8 cellular contexts compared by ENCODE assay signal in genomic region chr15:94412979-94413741, GRCh38.
DNase-seq lines count a peak whose midpoint lies in the region; ATAC-seq, FAIRE-seq and TF ChIP-seq lines count a peak whose summit lies in the region.

No MANE protein-coding gene starts in this region.

- no peaks in the 10 kb centered on the region for H3K79me2 ChIP-seq in KMS-11 (ENCODE audit: insufficient read depth, low read depth)

- TF ChIP-seq CTCF in left ventricle myocardium inferior (IDR thresholded peaks at IDR 0.05; ENCODE audit: borderline replicate concordance) (peak; percentile 56), KMS-11 (conservative IDR thresholded peaks at IDR 0.05; ENCODE audit: low read depth, low read length) (peak; percentile 74), adrenal gland (IDR thresholded peaks at IDR 0.05) (peak; percentile 11 to 51 (median 30)), liver (IDR thresholded peaks at IDR 0.05; ENCODE audit: low read depth, low read length, missing input control) (peak; percentile 29)

- H3K27me3 ChIP-seq in left ventricle myocardium inferior (ENCODE audit: low read depth) (peaks cover 30% of the 10 kb centered on the region), KMS-11 (ENCODE audit: insufficient read depth, low read depth) (no peaks in the 10 kb centered on the region), adrenal gland (no peaks in the 10 kb centered on the region), liver (ENCODE audit: control insufficient read depth in 4 of 4, insufficient read depth in 4 of 4, low read length in 3 of 4) (peaks cover 0 to 2% (median 0%) of the 10 kb centered on the region in 4 donors)

- no peak overlapping the region for H3K9ac ChIP-seq in KMS-11
- H3K9ac ChIP-seq in liver (ENCODE audit: low read depth in 1 of 2, low read length in 2 of 2) = no peak overlapping the region

- H3K9me3 ChIP-seq in left ventricle myocardium inferior (replicated peaks) (no peaks in the 10 kb centered on the region), adrenal gland (replicated peaks in 1 of 3) (no peaks in the 10 kb centered on the region), liver (ENCODE audit: control insufficient read depth in 4 of 4, low read length in 3 of 4) (no peaks in the 10 kb centered on the region)

- H2AFZ ChIP-seq in KMS-11 (ENCODE audit: low read depth) = no peak overlapping the region

- no peak for ATAC-seq in left cardiac atrium

- H3K4me2 ChIP-seq in KMS-11 = no peak overlapping the region

- no peaks in the 10 kb centered on the region for H4K20me1 ChIP-seq in KMS-11 (ENCODE audit: insufficient read depth)

- H3K27ac ChIP-seq in left ventricle myocardium inferior (replicated peaks) (no peak overlapping the region), KMS-11 (no peak overlapping the region), adrenal gland (no peak overlapping the region), liver (ENCODE audit: low read depth in 1 of 2, low read length in 2 of 2) (no peak overlapping the region)

- TF ChIP-seq RAD21 in liver (IDR thresholded peaks at IDR 0.05) = peak; percentile 57 to 63

- intact Hi-C loops in left ventricle myocardium inferior (cut with micrococcal nuclease) = no loop called here
- intact Hi-C loops in left cardiac atrium (cut with DNase I) = no loop called here
- intact Hi-C loops in adrenal gland (cut with DNase I) = no loop called here

- FAIRE-seq in HTR-8/SVneo (lab: Jason Lieb, UNC) = no peak

- no peak for TF ChIP-seq POLR2A in adrenal gland (IDR thresholded peaks at IDR 0.05)

- 30 to 36% (median 35%) methylated on average over 6 of the region's 6 CpGs for WGBS in adrenal gland, 4 donors
- WGBS in liver = 25% methylated on average over 6 of the region's 6 CpGs

- H3K4me1 ChIP-seq in left ventricle myocardium inferior = no peaks in the 10 kb centered on the region
- H3K4me1 ChIP-seq in KMS-11 (ENCODE audit: low read depth, poor library complexity, severe bottlenecking) = no peaks in the 10 kb centered on the region
- no peaks in the 10 kb centered on the region for H3K4me1 ChIP-seq in adrenal gland (replicated peaks in 1 of 2)
- H3K4me1 ChIP-seq in liver (ENCODE audit: control insufficient read depth in 4 of 4, insufficient read depth in 4 of 4, low read length in 3 of 4) = no peaks in the 10 kb centered on the region

- no peak overlapping the region for H3K4me3 ChIP-seq in left ventricle myocardium inferior
- no peak overlapping the region for H3K4me3 ChIP-seq in KMS-11 (IDR thresholded peaks at IDR 0.05; ENCODE audit: insufficient read depth, low read depth, low read length)
- H3K4me3 ChIP-seq in adrenal gland = no peak overlapping the region
- H3K4me3 ChIP-seq in liver (ENCODE audit: low read depth in 1 of 3, low read length in 3 of 3) = no peak overlapping the region

- H3K36me3 ChIP-seq in left ventricle myocardium inferior (no peaks in the 10 kb centered on the region), KMS-11 (ENCODE audit: insufficient read depth) (no peaks in the 10 kb centered on the region), adrenal gland (replicated peaks in 1 of 2) (no peaks in the 10 kb centered on the region), liver (ENCODE audit: control insufficient read depth in 4 of 4, insufficient read depth in 3 of 4, low read depth in 1 of 4, low read length in 3 of 4) (no peaks in the 10 kb centered on the region)

- no peak for DNase-seq in left ventricle myocardium inferior
- DNase-seq in left cardiac atrium = no peak
- no peak for DNase-seq in adrenal gland
- DNase-seq in NCI-H187 (lab: John Stamatoyannopoulos, UW) = no peak
- DNase-seq in hepatic stellate cell (ENCODE audit: low spot score) = no peak
- no peak for DNase-seq in HTR-8/SVneo (ENCODE audit: insufficient read length, low spot score)

TF ChIP-seq in liver, 16 proteins besides CTCF, POLR2A, EP300 and RAD21:
- TF ChIP-seq HNF4G (IDR thresholded peaks at IDR 0.05) (no peak), ZBTB33 (IDR thresholded peaks at IDR 0.05) (no peak), NR2F2 (IDR thresholded peaks at IDR 0.05) (no peak), TAF1 (conservative IDR thresholded peaks at IDR 0.05) (no peak), RXRA (IDR thresholded peaks at IDR 0.05) (no peak), FOXA2 (IDR thresholded peaks at IDR 0.05) (no peak), JUND (IDR thresholded peaks at IDR 0.05) (no peak), REST (IDR thresholded peaks at IDR 0.05) (no peak)
TF ChIP-seq in liver: peak in this region for 0.
